Comparison of ENCODE assay signal across 27 cellular contexts in the genomic region with DNA sequence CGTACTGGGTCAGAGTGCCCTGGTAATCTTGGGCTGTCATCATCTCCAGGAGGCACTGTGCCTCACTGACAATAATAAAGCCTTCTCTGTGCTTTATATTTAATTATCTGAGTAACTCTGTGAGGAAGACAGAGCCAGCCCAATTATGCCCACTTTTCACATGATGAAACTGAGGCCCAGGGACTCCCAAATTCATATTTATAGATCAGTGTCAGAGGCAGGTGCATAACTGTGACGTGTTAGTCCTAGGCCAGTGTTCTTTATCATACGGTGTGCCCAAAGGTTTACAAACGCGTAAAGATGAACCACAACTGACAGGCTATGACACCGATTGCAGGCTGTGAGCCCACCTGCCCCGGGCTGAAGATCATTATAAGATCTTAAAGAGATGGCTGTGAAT.
"Had no signal": no experiment of that assay in that cellular context is flagged by ENCODE, and none has a peak within 500 bp of the region (broad histone marks: within the 10 kb centered on the region; RNA-seq: fewer than 3 reads in every experiment).

No MANE protein-coding gene starts in this region.

- DNase-seq: stimulated activated CD4-positive, alpha-beta T cell treated with anti-CD3 and anti-CD28 coated beads, Interleukin-2, amount 100 ng/mL, for 48 hours; stimulated activated CD4-positive, alpha-beta T cell treated with anti-CD3 and anti-CD28 coated beads, Interleukin-4, amount 100 ng/mL, for 1 hour; stimulated activated CD4-positive, alpha-beta T cell treated with anti-CD3 and anti-CD28 coated beads, Interleukin-4, amount 100 ng/mL, for 24 hours; stimulated activated CD4-positive, alpha-beta T cell treated with anti-CD3 and anti-CD28 coated beads, Interleukin-4, amount 100 ng/mL, for 4 hours; stimulated activated CD8-positive, alpha-beta memory T cell treated with anti-CD3 and anti-CD28 coated beads, Interleukin-4, amount 100 ng/mL, for 48 hours; stimulated activated naive B cell treated with anti-CD40 and anti-IgM and Interleukin-4, amounts not matched to agents 10 μg/mL and 1 μg/mL and 100 μg/mL, for 72 hours; stimulated activated naive CD4-positive, alpha-beta T cell; stimulated activated naive CD4-positive, alpha-beta T cell treated with Interleukin-2 at 50 U/mL for 16 hours; stimulated activated naive CD8-positive, alpha-beta T cell treated with anti-CD3 and anti-CD28 coated beads, Interleukin-15, amount 100 ng/mL, for 72 hours; stimulated activated naive CD8-positive, alpha-beta T cell treated with anti-CD3 and anti-CD28 coated beads, Interleukin-15, Interleukin-2, amounts not matched to agents 100 U/mL and 50 U/mL, for 24 hours; stomach; substantia nigra; testis; thyroid gland; tibial artery; transverse colon; trophoblast cell; upper lobe of left lung; upper lobe of right lung; uterus had no signal

- H3K27me3 ChIP-seq: suprapubic skin, testis, thyroid gland, tibial nerve, transverse colon, upper lobe of left lung, upper lobe of right lung, uterus, vagina had no signal

- H3K4me3 ChIP-seq: stomach, suprapubic skin, testis, thoracic aorta, thyroid gland, tibial artery, tibial nerve, transverse colon, upper lobe of left lung, upper lobe of right lung, uterus, vagina had no signal

- H3K36me3 ChIP-seq: stomach, suprapubic skin, thoracic aorta, thyroid gland, tibial artery, tibial nerve, transverse colon, upper lobe of left lung, upper lobe of right lung, uterus, vagina had no signal

- FAIRE-seq: urothelium cell line had no signal

- H3K9me3 ChIP-seq: stomach, suprapubic skin, testis, thoracic aorta, thyroid gland, tibial artery, transverse colon, upper lobe of left lung, upper lobe of right lung, uterus, vagina had no signal

- H3K4me1 ChIP-seq: stomach, suprapubic skin, testis, thyroid gland, tibial artery, tibial nerve, transverse colon, upper lobe of left lung, upper lobe of right lung, uterus, vagina had no signal

- ATAC-seq: stimulated activated effector memory CD8-positive, alpha-beta T cell treated with anti-CD3 and anti-CD28 coated beads, Interleukin-12 subunit alpha, Interleukin-12 subunit beta, amount 100 ng/mL, for 72 hours; stimulated activated memory B cell treated with anti-CD40 and anti-IgM and Interleukin-4, amounts not matched to agents 10 μg/mL and 1 μg/mL and 100 μg/mL, for 72 hours; stimulated activated naive B cell treated with anti-CD40 and anti-IgM and Interleukin-4, amounts not matched to agents 10 μg/mL and 1 μg/mL and 100 μg/mL, for 72 hours; stimulated activated naive CD8-positive, alpha-beta T cell treated with anti-CD3 and anti-CD28 coated beads, Interleukin-15, amount 100 ng/mL, for 72 hours; stimulated activated naive CD8-positive, alpha-beta T cell treated with anti-CD3 and anti-CD28 coated beads, Interleukin-15, Interleukin-2, amounts not matched to agents 100 U/mL and 50 U/mL, for 24 hours; upper lobe of right lung had no signal

- H3K27ac ChIP-seq: stomach, suprapubic skin, testis, thoracic aorta, thyroid gland, tibial artery, tibial nerve, transverse colon, upper lobe of left lung, upper lobe of right lung, uterus, vagina had no signal
